1 cellular context compared by ENCODE assay signal in genomic region chr6:63391203-63391970, GRCh38.
TF ChIP-seq lines count a peak whose summit lies in the region.

No MANE protein-coding gene starts in this region.

TF ChIP-seq in HepG2, 621 proteins besides CTCF, POLR2A, EP300 and RAD21 (continued from another document and continues in another):
- TF ChIP-seq ZNF883 (CRISPR knock-in tag; IDR thresholded peaks at IDR 0.05; ENCODE audit: not compliant biosample characterization): no peak
- TF ChIP-seq, protein P1, sequence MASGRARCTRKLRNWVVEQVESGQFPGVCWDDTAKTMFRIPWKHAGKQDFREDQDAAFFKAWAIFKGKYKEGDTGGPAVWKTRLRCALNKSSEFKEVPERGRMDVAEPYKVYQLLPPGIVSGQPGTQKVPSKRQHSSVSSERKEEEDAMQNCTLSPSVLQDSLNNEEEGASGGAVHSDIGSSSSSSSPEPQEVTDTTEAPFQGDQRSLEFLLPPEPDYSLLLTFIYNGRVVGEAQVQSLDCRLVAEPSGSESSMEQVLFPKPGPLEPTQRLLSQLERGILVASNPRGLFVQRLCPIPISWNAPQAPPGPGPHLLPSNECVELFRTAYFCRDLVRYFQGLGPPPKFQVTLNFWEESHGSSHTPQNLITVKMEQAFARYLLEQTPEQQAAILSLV (CRISPR knock-in tag; IDR thresholded peaks at IDR 0.05; ENCODE audit: borderline replicate concordance): no peak
- peak; percentile 82 for TF ChIP-seq ZNF430 (CRISPR knock-in tag; IDR thresholded peaks at IDR 0.05)
- no peak; the same call in 1 of the 2 replicates for TF ChIP-seq AHR (CRISPR knock-in tag; IDR thresholded peaks at IDR 0.05)
- TF ChIP-seq NFRKB (IDR thresholded peaks at IDR 0.05): no peak
- TF ChIP-seq STAT6 (CRISPR knock-in tag; IDR thresholded peaks at IDR 0.05; ENCODE audit: borderline replicate concordance): peak; percentile 90; the same call in 1 of the 2 replicates
- no peak; the same call in none of the 2 replicates for TF ChIP-seq FOXP1 (IDR thresholded peaks at IDR 0.05)
- peak; percentile 97 for TF ChIP-seq FOXP1 (CRISPR knock-in tag; IDR thresholded peaks at IDR 0.05)
- peak; percentile 74; the same call in 1 of the 2 replicates for TF ChIP-seq ZC3H13 (CRISPR knock-in tag; IDR thresholded peaks at IDR 0.05)
- TF ChIP-seq ZBTB1 (CRISPR knock-in tag; IDR thresholded peaks at IDR 0.05; ENCODE audit: borderline replicate concordance): no peak
- peak; percentile 99 for TF ChIP-seq DPF2 (CRISPR knock-in tag; IDR thresholded peaks at IDR 0.05; ENCODE audit: borderline replicate concordance, low read depth)
- TF ChIP-seq, protein P2, sequence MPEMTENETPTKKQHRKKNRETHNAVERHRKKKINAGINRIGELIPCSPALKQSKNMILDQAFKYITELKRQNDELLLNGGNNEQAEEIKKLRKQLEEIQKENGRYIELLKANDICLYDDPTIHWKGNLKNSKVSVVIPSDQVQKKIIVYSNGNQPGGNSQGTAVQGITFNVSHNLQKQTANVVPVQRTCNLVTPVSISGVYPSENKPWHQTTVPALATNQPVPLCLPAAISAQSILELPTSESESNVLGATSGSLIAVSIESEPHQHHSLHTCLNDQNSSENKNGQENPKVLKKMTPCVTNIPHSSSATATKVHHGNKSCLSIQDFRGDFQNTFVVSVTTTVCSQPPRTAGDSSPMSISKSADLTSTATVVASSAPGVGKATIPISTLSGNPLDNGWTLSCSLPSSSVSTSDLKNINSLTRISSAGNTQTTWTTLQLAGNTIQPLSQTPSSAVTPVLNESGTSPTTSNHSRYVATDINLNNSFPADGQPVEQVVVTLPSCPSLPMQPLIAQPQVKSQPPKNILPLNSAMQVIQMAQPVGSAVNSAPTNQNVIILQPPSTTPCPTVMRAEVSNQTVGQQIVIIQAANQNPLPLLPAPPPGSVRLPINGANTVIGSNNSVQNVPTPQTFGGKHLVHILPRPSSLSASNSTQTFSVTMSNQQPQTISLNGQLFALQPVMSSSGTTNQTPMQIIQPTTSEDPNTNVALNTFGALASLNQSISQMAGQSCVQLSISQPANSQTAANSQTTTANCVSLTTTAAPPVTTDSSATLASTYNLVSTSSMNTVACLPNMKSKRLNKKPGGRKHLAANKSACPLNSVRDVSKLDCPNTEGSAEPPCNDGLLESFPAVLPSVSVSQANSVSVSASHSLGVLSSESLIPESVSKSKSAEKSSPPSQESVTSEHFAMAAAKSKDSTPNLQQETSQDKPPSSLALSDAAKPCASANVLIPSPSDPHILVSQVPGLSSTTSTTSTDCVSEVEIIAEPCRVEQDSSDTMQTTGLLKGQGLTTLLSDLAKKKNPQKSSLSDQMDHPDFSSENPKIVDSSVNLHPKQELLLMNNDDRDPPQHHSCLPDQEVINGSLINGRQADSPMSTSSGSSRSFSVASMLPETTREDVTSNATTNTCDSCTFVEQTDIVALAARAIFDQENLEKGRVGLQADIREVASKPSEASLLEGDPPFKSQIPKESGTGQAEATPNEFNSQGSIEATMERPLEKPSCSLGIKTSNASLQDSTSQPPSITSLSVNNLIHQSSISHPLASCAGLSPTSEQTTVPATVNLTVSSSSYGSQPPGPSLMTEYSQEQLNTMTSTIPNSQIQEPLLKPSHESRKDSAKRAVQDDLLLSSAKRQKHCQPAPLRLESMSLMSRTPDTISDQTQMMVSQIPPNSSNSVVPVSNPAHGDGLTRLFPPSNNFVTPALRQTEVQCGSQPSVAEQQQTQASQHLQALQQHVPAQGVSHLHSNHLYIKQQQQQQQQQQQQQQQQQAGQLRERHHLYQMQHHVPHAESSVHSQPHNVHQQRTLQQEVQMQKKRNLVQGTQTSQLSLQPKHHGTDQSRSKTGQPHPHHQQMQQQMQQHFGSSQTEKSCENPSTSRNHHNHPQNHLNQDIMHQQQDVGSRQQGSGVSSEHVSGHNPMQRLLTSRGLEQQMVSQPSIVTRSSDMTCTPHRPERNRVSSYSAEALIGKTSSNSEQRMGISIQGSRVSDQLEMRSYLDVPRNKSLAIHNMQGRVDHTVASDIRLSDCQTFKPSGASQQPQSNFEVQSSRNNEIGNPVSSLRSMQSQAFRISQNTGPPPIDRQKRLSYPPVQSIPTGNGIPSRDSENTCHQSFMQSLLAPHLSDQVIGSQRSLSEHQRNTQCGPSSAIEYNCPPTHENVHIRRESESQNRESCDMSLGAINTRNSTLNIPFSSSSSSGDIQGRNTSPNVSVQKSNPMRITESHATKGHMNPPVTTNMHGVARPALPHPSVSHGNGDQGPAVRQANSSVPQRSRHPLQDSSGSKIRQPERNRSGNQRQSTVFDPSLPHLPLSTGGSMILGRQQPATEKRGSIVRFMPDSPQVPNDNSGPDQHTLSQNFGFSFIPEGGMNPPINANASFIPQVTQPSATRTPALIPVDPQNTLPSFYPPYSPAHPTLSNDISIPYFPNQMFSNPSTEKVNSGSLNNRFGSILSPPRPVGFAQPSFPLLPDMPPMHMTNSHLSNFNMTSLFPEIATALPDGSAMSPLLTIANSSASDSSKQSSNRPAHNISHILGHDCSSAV (CRISPR knock-in tag; IDR thresholded peaks at IDR 0.05; ENCODE audit: borderline replicate concordance): peak; percentile 72; the same call in 1 of the 2 replicates
- no peak for TF ChIP-seq ZNF407 (CRISPR knock-in tag; IDR thresholded peaks at IDR 0.05; ENCODE audit: not compliant biosample characterization)
- no peak for TF ChIP-seq CENPX (CRISPR knock-in tag; IDR thresholded peaks at IDR 0.05)
- TF ChIP-seq, protein P3, sequence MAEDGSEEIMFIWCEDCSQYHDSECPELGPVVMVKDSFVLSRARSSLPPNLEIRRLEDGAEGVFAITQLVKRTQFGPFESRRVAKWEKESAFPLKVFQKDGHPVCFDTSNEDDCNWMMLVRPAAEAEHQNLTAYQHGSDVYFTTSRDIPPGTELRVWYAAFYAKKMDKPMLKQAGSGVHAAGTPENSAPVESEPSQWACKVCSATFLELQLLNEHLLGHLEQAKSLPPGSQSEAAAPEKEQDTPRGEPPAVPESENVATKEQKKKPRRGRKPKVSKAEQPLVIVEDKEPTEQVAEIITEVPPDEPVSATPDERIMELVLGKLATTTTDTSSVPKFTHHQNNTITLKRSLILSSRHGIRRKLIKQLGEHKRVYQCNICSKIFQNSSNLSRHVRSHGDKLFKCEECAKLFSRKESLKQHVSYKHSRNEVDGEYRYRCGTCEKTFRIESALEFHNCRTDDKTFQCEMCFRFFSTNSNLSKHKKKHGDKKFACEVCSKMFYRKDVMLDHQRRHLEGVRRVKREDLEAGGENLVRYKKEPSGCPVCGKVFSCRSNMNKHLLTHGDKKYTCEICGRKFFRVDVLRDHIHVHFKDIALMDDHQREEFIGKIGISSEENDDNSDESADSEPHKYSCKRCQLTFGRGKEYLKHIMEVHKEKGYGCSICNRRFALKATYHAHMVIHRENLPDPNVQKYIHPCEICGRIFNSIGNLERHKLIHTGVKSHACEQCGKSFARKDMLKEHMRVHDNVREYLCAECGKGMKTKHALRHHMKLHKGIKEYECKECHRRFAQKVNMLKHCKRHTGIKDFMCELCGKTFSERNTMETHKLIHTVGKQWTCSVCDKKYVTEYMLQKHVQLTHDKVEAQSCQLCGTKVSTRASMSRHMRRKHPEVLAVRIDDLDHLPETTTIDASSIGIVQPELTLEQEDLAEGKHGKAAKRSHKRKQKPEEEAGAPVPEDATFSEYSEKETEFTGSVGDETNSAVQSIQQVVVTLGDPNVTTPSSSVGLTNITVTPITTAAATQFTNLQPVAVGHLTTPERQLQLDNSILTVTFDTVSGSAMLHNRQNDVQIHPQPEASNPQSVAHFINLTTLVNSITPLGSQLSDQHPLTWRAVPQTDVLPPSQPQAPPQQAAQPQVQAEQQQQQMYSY (CRISPR knock-in tag; IDR thresholded peaks at IDR 0.05): peak; percentile 61; the same call in 1 of the 2 replicates
- TF ChIP-seq, protein P4, sequence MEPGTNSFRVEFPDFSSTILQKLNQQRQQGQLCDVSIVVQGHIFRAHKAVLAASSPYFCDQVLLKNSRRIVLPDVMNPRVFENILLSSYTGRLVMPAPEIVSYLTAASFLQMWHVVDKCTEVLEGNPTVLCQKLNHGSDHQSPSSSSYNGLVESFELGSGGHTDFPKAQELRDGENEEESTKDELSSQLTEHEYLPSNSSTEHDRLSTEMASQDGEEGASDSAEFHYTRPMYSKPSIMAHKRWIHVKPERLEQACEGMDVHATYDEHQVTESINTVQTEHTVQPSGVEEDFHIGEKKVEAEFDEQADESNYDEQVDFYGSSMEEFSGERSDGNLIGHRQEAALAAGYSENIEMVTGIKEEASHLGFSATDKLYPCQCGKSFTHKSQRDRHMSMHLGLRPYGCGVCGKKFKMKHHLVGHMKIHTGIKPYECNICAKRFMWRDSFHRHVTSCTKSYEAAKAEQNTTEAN (CRISPR knock-in tag; conservative IDR thresholded peaks at IDR 0.05): peak; percentile 93
- peak; percentile 90; the same call in 1 of the 2 replicates for TF ChIP-seq ZNF275 (CRISPR knock-in tag; IDR thresholded peaks at IDR 0.05; ENCODE audit: borderline replicate concordance)
- TF ChIP-seq JARID2 (CRISPR knock-in tag; IDR thresholded peaks at IDR 0.05; ENCODE audit: insufficient replicate concordance): peak; percentile 55
- no peak for TF ChIP-seq SNAI1 (CRISPR knock-in tag; IDR thresholded peaks at IDR 0.05; ENCODE audit: borderline replicate concordance)
- no peak for TF ChIP-seq ZNF674 (CRISPR knock-in tag; IDR thresholded peaks at IDR 0.05; ENCODE audit: low read depth)
- TF ChIP-seq AGO2 (optimal IDR thresholded peaks at IDR 0.05; ENCODE audit: low read depth, low read length): no peak
- no peak for TF ChIP-seq ZFP36 (IDR thresholded peaks at IDR 0.05; ENCODE audit: borderline replicate concordance, low read depth, low read length, partially characterized antibody)
- no peak for TF ChIP-seq ZFAT (CRISPR knock-in tag; conservative IDR thresholded peaks at IDR 0.05)
- no peak for TF ChIP-seq MAFG (CRISPR knock-in tag; IDR thresholded peaks at IDR 0.05)
- no peak for TF ChIP-seq MAFF (IDR thresholded peaks at IDR 0.05; ENCODE audit: low read depth, low read length)
- no peak for TF ChIP-seq CCAR2 (optimal IDR thresholded peaks at IDR 0.05; ENCODE audit: low read depth, low read length)
